ENCODE assay signal across 8 cellular contexts in genomic region chr17:43369986-43370385, GRCh38. TPM values are rescaled to one million over a fixed set of nuclear protein-coding genes. Genes with fewer than 3 reads are reported as not detected.
DNase-seq lines count a peak whose midpoint lies in the region; ATAC-seq, FAIRE-seq and TF ChIP-seq lines count a peak whose summit lies in the region.
"Had no signal": no experiment of that assay in that cellular context is flagged by ENCODE, and none has a peak within 500 bp of the region (broad histone marks: within the 10 kb centered on the region; RNA-seq: fewer than 3 reads in every experiment).

No MANE protein-coding gene starts in this region.

- dilution Hi-C loops in keratinocyte (cut with MboI; ENCODE audit: extremely low pct_ligation_motif_present, low sequenced_read_pairs) = no loop called here

- DNase-seq in HFFc6 = no peak
- DNase-seq in activated CD8-positive, alpha-beta T cell treated with anti-CD3 and anti-CD28 coated beads, Interleukin-2, amount 10 ng/mL, durations not matched to agents 7 days and 5 days = no peak
- no peak for DNase-seq in keratinocyte (ENCODE audit: low read depth, low spot score)
- DNase-seq in stimulated activated CD4-positive, alpha-beta T cell treated with anti-CD3 and anti-CD28 coated beads, Interleukin-12 subunit alpha, Interleukin-12 subunit beta, amount 100 ng/mL, for 4 hours = no peak
- no peak for DNase-seq in GM13976 (ENCODE audit: low spot score)
- DNase-seq: SJCRH30 had no signal

- H3K27ac Mint-ChIP-seq in HFFc6 = peak overlapping the region; percentile 100
- H3K27ac Mint-ChIP-seq in activated CD8-positive, alpha-beta T cell treated with anti-CD3 and anti-CD28 coated beads, Interleukin-2, amount 10 ng/mL, durations not matched to agents 7 days and 5 days = peak overlapping the region; percentile 100
- peak overlapping the region; percentile 100 for H3K27ac Mint-ChIP-seq in stimulated activated memory B cell treated with anti-CD40 and anti-IgM and Interleukin-4, amounts not matched to agents 10 μg/mL and 1 μg/mL and 100 μg/mL, for 72 hours

- H3K27me3 ChIP-seq in keratinocyte (ENCODE audit: control insufficient read depth, extremely low read depth, insufficient read depth, low read length) = no peaks in the 10 kb centered on the region
- H3K27me3 ChIP-seq: SJCRH30 had no signal

- H3K4me2 ChIP-seq in keratinocyte (ENCODE audit: control insufficient read depth, extremely low read depth, insufficient read depth, low read depth, low read length) = peak overlapping the region; percentile 86

- no peaks in the 10 kb centered on the region for H3K36me3 ChIP-seq in keratinocyte (ENCODE audit: control insufficient read depth in 2 of 2, extremely low read depth in 1 of 2, insufficient read depth in 2 of 2, low read length in 2 of 2)
- H3K36me3 ChIP-seq: SJCRH30 had no signal

- H3K4me3 ChIP-seq in keratinocyte (ENCODE audit: control insufficient read depth in 2 of 3, extremely low read depth in 1 of 3, insufficient read depth in 2 of 3, low read depth in 1 of 3, low read length in 3 of 3) = no peak overlapping the region
- H3K4me3 ChIP-seq: SJCRH30 had no signal

- peaks cover 5% of the 10 kb centered on the region for H3K27me3 Mint-ChIP-seq in HFFc6 (ENCODE audit: insufficient read depth)
- no peaks in the 10 kb centered on the region for H3K27me3 Mint-ChIP-seq in activated CD8-positive, alpha-beta T cell treated with anti-CD3 and anti-CD28 coated beads, Interleukin-2, amount 10 ng/mL, durations not matched to agents 7 days and 5 days (ENCODE audit: low read depth)
- H3K27me3 Mint-ChIP-seq in stimulated activated memory B cell treated with anti-CD40 and anti-IgM and Interleukin-4, amounts not matched to agents 10 μg/mL and 1 μg/mL and 100 μg/mL, for 72 hours = no peaks in the 10 kb centered on the region

- no peaks in the 10 kb centered on the region for H3K79me2 ChIP-seq in keratinocyte (ENCODE audit: control insufficient read depth, insufficient read depth, low read length)

- no peak for ATAC-seq in activated CD8-positive, alpha-beta T cell treated with anti-CD3 and anti-CD28 coated beads, Interleukin-2, amount 10 ng/mL, durations not matched to agents 7 days and 5 days
- no peak for ATAC-seq in stimulated activated memory B cell treated with anti-CD40 and anti-IgM and Interleukin-4, amounts not matched to agents 10 μg/mL and 1 μg/mL and 100 μg/mL, for 72 hours
- ATAC-seq in HG02938 (IDR thresholded peaks at IDR 0.05; ENCODE audit: unreplicated experiment) = no peak

- H2AFZ ChIP-seq in keratinocyte (ENCODE audit: control insufficient read depth, low read length) = no peak overlapping the region

- in situ Hi-C loops in GM13976 (cut with MboI; ENCODE audit: low sequenced_read_pairs, unreplicated experiment) = no loop called here

- no peak for FAIRE-seq in keratinocyte (lab: Jason Lieb, UNC)

- no peaks in the 10 kb centered on the region for H3K9me3 Mint-ChIP-seq in HFFc6
- no peaks in the 10 kb centered on the region for H3K9me3 Mint-ChIP-seq in activated CD8-positive, alpha-beta T cell treated with anti-CD3 and anti-CD28 coated beads, Interleukin-2, amount 10 ng/mL, durations not matched to agents 7 days and 5 days (ENCODE audit: insufficient read depth)
- no peaks in the 10 kb centered on the region for H3K9me3 Mint-ChIP-seq in stimulated activated memory B cell treated with anti-CD40 and anti-IgM and Interleukin-4, amounts not matched to agents 10 μg/mL and 1 μg/mL and 100 μg/mL, for 72 hours

- H3K4me3 Mint-ChIP-seq in HFFc6 = peak overlapping the region; percentile 91
- H3K4me3 Mint-ChIP-seq in activated CD8-positive, alpha-beta T cell treated with anti-CD3 and anti-CD28 coated beads, Interleukin-2, amount 10 ng/mL, durations not matched to agents 7 days and 5 days = peak overlapping the region; percentile 92
- peak overlapping the region; percentile 95 for H3K4me3 Mint-ChIP-seq in stimulated activated memory B cell treated with anti-CD40 and anti-IgM and Interleukin-4, amounts not matched to agents 10 μg/mL and 1 μg/mL and 100 μg/mL, for 72 hours

- no peak overlapping the region for H3K9ac ChIP-seq in keratinocyte (ENCODE audit: control insufficient read depth, extremely low read depth, insufficient read depth, low read length)

- TF ChIP-seq CTCF in HFFc6 (IDR thresholded peaks at IDR 0.05) (no peak), keratinocyte (optimal IDR thresholded peaks at IDR 0.05 in 1 of 3, IDR thresholded peaks at IDR 0.05 in 1 of 3, conservative IDR thresholded peaks at IDR 0.05 in 1 of 3; ENCODE audit: extremely low read depth in 1 of 3, insufficient read depth in 2 of 3, low read length in 3 of 3) (no peak), GM13976 (IDR thresholded peaks at IDR 0.05; ENCODE audit: borderline replicate concordance, control extremely low read depth, extremely low read depth, insufficient read depth, missing control alignments) (no peak)

- CTCF ChIA-PET in activated CD8-positive, alpha-beta T cell treated with anti-CD3 and anti-CD28 coated beads, Interleukin-2, amount 10 ng/mL, durations not matched to agents 7 days and 5 days (lab: Charles Lee) = interaction anchor here (0.6 to 5.2 kb wide), 6 partner anchors 18 to 364 kb away, joined by 3 to 39 read pairs (median 18); partner anchors contain the start of gene DHX8

- no peaks in the 10 kb centered on the region for H3K36me3 Mint-ChIP-seq in HFFc6 (ENCODE audit: low read depth)
- H3K36me3 Mint-ChIP-seq in activated CD8-positive, alpha-beta T cell treated with anti-CD3 and anti-CD28 coated beads, Interleukin-2, amount 10 ng/mL, durations not matched to agents 7 days and 5 days (ENCODE audit: low read depth) = peaks cover 6% of the 10 kb centered on the region
- H3K36me3 Mint-ChIP-seq in stimulated activated memory B cell treated with anti-CD40 and anti-IgM and Interleukin-4, amounts not matched to agents 10 μg/mL and 1 μg/mL and 100 μg/mL, for 72 hours = peaks cover 3% of the 10 kb centered on the region

- H3K4me1 ChIP-seq in keratinocyte (ENCODE audit: control insufficient read depth, extremely low read depth, insufficient read depth, low read length) = peaks cover 18% of the 10 kb centered on the region

- POLR2A ChIA-PET in activated CD8-positive, alpha-beta T cell treated with anti-CD3 and anti-CD28 coated beads, Interleukin-2, amount 10 ng/mL, durations not matched to agents 7 days and 5 days (lab: Charles Lee) = interaction anchor here (3.3 to 7.1 kb wide), 6 partner anchors 10 to 114 kb away, joined by 22 to 229 read pairs (median 125); partner anchors contain the start of genes ARL4D and DHX8

- no peaks in the 10 kb centered on the region for H3K9me3 ChIP-seq in keratinocyte (ENCODE audit: control insufficient read depth, low read depth, low read length)
- H3K9me3 ChIP-seq: SJCRH30 had no signal

- no peak overlapping the region for H3K27ac ChIP-seq in keratinocyte (ENCODE audit: control insufficient read depth, insufficient read depth, low read length)
- H3K27ac ChIP-seq: SJCRH30 had no signal

- H4K20me1 ChIP-seq in keratinocyte (ENCODE audit: control insufficient read depth, extremely low read depth, insufficient read depth, low read length) = no peaks in the 10 kb centered on the region

- peaks cover 45% of the 10 kb centered on the region for H3K4me1 Mint-ChIP-seq in HFFc6 (ENCODE audit: low read depth)
- H3K4me1 Mint-ChIP-seq in activated CD8-positive, alpha-beta T cell treated with anti-CD3 and anti-CD28 coated beads, Interleukin-2, amount 10 ng/mL, durations not matched to agents 7 days and 5 days (ENCODE audit: low read depth) = peaks cover 49% of the 10 kb centered on the region
- peaks cover 75% of the 10 kb centered on the region for H3K4me1 Mint-ChIP-seq in stimulated activated memory B cell treated with anti-CD40 and anti-IgM and Interleukin-4, amounts not matched to agents 10 μg/mL and 1 μg/mL and 100 μg/mL, for 72 hours

- no peaks in the 10 kb centered on the region for H3K9me1 ChIP-seq in keratinocyte (ENCODE audit: control insufficient read depth, extremely low read depth, insufficient read depth, low read length)

RNA-seq across cellular contexts. Expression of gene ARL4D, which starts 28.8 kb away (rescaled TPM):
- 10 to 100 TPM; 24.9 to 27.5 (median 26.3) TPM for total RNA-seq in HFFc6 (2021; fragmentation: NEBNext Ultra II Directional; extraction: Animal tissue kit (Norgen Biotek cat#: 25700))
- total RNA-seq in activated CD8-positive, alpha-beta T cell treated with anti-CD3 and anti-CD28 coated beads, Interleukin-2, amount 10 ng/mL, durations not matched to agents 7 days and 5 days = 1 to 10 TPM; 2.9 to 4.2 TPM
- polyA plus RNA-seq in keratinocyte = 36.5 to 49.1 TPM (median 43.1 TPM) in 3 replicates
- polyA plus RNA-seq in keratinocyte (2011; ENCODE audit: low read depth) = 9.5 TPM
- 28.9 and 46.0 TPM in 2 replicates for polyA plus RNA-seq in keratinocyte (2011; cell fraction: cytosol; rRNA removed)
- 61.6 and 68.3 TPM in 2 replicates for polyA plus RNA-seq in keratinocyte (2011; cell fraction: nucleus; rRNA removed)
- 40.7 and 45.9 TPM in 2 replicates for polyA plus RNA-seq in keratinocyte (2012; ENCODE audit: low replicate concordance)
- 21.7 to 43.7 TPM (median 36.6 TPM) in 3 replicates for polyA minus RNA-seq in keratinocyte
- 32.8 TPM for polyA minus RNA-seq in keratinocyte (2011; cell fraction: cytosol; rRNA and poly(A)+ RNA removed)
- polyA minus RNA-seq in keratinocyte (2011; cell fraction: nucleus; rRNA and poly(A)+ RNA removed) = 26.6 and 27.1 TPM in 2 replicates

Comparison
In these comparisons a context has a peak if more than half of its experiments do, and no peak if none do; other contexts are left out.
1. RNA of gene ARL4D, which starts 28.8 kb away (total RNA-seq): 24.9 to 27.5 TPM in HFFc6; 2.9 to 4.2 TPM in activated CD8-positive, alpha-beta T cell treated with anti-CD3 and anti-CD28 coated beads, Interleukin-2, amount 10 ng/mL, durations not matched to agents 7 days and 5 days; every median in the first group is over 4 times any median in the second.
2. Peak in every context shown above with its lines, with median percentiles within 50 percentile points of each other: H3K27ac Mint-ChIP-seq and H3K4me3 Mint-ChIP-seq.